ENCODE assay signal across 23 cellular contexts in the genomic region with DNA sequence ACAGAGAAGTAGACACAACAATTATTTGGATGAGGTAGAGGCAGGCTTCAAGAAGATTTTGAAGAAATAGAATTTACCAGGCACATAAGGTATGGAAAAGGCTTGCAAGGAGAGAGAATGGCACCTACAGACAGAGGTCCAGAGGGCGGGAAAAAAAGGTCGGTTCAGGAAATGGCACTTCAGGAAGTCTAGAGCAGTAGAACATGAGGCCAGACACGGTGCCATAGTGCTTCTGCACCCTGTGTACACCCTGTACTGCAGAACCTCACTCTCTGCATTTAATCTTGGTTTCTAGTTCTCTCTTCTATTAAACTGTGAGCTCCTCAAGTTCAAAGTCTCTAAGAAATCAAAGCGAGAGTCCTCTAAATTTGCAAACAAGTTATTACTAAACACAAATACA.
"Had no signal": no experiment of that assay in that cellular context is flagged by ENCODE, and none has a peak within 500 bp of the region (broad histone marks: within the 10 kb centered on the region; RNA-seq: fewer than 3 reads in every experiment).

No MANE protein-coding gene starts in this region.

- H3K27ac Mint-ChIP-seq: effector memory CD8-positive, alpha-beta T cell; mesothelial cell of epicardium; naive B cell; natural killer cell treated with Interleukin-12 subunit alpha and Interleukin-12 subunit beta and Interleukin-15 and Interleukin-18, amount 100 ng/mL, for 72 hours; progenitor cell of endocrine pancreas; stimulated activated naive CD8-positive, alpha-beta T cell treated with anti-CD3 and anti-CD28 coated beads, Interleukin-15, amount 100 ng/mL, for 72 hours had no signal

- H3K79me2 ChIP-seq: parathyroid adenoma had no signal

- H3K4me1 ChIP-seq: left lung, parathyroid adenoma, suprapubic skin, transverse colon had no signal

- H3K4me1 Mint-ChIP-seq: mesothelial cell of epicardium; neural crest cell; stimulated activated naive CD8-positive, alpha-beta T cell treated with anti-CD3 and anti-CD28 coated beads, Interleukin-15, amount 100 ng/mL, for 72 hours had no signal

- H3K4me3 ChIP-seq: left lung, mucosa of descending colon, smooth muscle cell, suprapubic skin, transverse colon had no signal

- H3K4me3 Mint-ChIP-seq: effector memory CD8-positive, alpha-beta T cell; mesothelial cell of epicardium; naive B cell; natural killer cell treated with Interleukin-12 subunit alpha and Interleukin-12 subunit beta and Interleukin-15 and Interleukin-18, amount 100 ng/mL, for 72 hours; neural crest cell; stimulated activated naive CD8-positive, alpha-beta T cell treated with anti-CD3 and anti-CD28 coated beads, Interleukin-15, amount 100 ng/mL, for 72 hours had no signal

- H3K9me3 ChIP-seq: left lung, mucosa of descending colon, neutrophil, suprapubic skin, transverse colon had no signal

- H3K27me3 Mint-ChIP-seq: progenitor cell of endocrine pancreas had no signal

- DNase-seq: cortex of kidney; effector memory CD8-positive, alpha-beta T cell; head of caudate nucleus; left lung; mesenchymal stem cell; mucosa of descending colon; naive B cell; stimulated activated CD4-positive, alpha-beta T cell treated with anti-CD3 and anti-CD28 coated beads, Interleukin-12 subunit alpha, Interleukin-12 subunit beta, amount 100 ng/mL, for 4 hours; stimulated activated CD4-positive, alpha-beta T cell treated with anti-CD3 and anti-CD28 coated beads, Interleukin-1b, Interleukin-23, amount 100 ng/mL, for 48 hours; stimulated activated CD4-positive, alpha-beta T cell treated with anti-CD3 and anti-CD28 coated beads, Interleukin-4, amount 100 ng/mL, for 1 hour; stimulated activated CD8-positive, alpha-beta memory T cell treated with anti-CD3 and anti-CD28 coated beads, Interleukin-4, amount 100 ng/mL, for 48 hours; stimulated activated naive CD4-positive, alpha-beta T cell; stimulated activated naive CD8-positive, alpha-beta T cell treated with anti-CD3 and anti-CD28 coated beads, Interleukin-15, amount 100 ng/mL, for 72 hours; transverse colon had no signal

- H3K36me3 ChIP-seq: left lung, neutrophil, suprapubic skin, transverse colon had no signal

- H2AFZ ChIP-seq: parathyroid adenoma had no signal

- H3K27ac ChIP-seq: left lung, neutrophil, parathyroid adenoma, suprapubic skin, transverse colon had no signal

- H3K9ac ChIP-seq: parathyroid adenoma had no signal

- ATAC-seq: effector memory CD8-positive, alpha-beta T cell; mucosa of descending colon; natural killer cell treated with Interleukin-12 subunit alpha and Interleukin-12 subunit beta and Interleukin-15 and Interleukin-18, amount 100 ng/mL, for 72 hours; sciatic nerve; stimulated activated naive CD8-positive, alpha-beta T cell treated with anti-CD3 and anti-CD28 coated beads, Interleukin-15, amount 100 ng/mL, for 72 hours had no signal

- H3K9me3 Mint-ChIP-seq: effector memory CD8-positive, alpha-beta T cell; natural killer cell treated with Interleukin-12 subunit alpha and Interleukin-12 subunit beta and Interleukin-15 and Interleukin-18, amount 100 ng/mL, for 72 hours; stimulated activated naive CD8-positive, alpha-beta T cell treated with anti-CD3 and anti-CD28 coated beads, Interleukin-15, amount 100 ng/mL, for 72 hours had no signal

- H3K4me2 ChIP-seq: smooth muscle cell had no signal

- H3K36me3 Mint-ChIP-seq: mesothelial cell of epicardium; naive B cell; natural killer cell treated with Interleukin-12 subunit alpha and Interleukin-12 subunit beta and Interleukin-15 and Interleukin-18, amount 100 ng/mL, for 72 hours had no signal
